ENCODE assay signal across 27 cellular contexts in the genomic region with DNA sequence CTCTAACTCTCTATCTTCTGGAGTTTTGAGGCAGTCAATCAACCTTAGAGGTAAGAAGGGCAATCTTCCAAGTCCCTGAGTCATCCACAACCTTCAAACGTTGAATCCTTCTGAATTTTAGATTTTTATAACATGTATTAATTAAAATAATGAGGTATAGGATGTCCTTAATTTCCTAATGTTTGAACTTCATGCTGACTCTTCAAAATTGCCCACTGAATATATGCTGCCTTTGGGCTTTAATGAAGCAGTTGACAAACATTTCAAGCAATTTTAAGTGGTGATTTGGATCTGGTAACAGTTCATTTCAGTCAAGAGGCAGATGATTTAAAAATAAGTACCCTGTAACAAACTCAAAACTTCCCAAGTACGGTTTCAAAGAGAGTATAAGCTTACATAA.
"Had no signal": no experiment of that assay in that cellular context is flagged by ENCODE, and none has a peak within 500 bp of the region (broad histone marks: within the 10 kb centered on the region; RNA-seq: fewer than 3 reads in every experiment).

No MANE protein-coding gene starts in this region.

- H2AFZ ChIP-seq: neural progenitor cell, parathyroid adenoma had no signal

- H3K27ac ChIP-seq: colonic mucosa, gastrocnemius medialis, neural progenitor cell, parathyroid adenoma, prostate gland, thoracic aorta, tibial nerve, upper lobe of left lung had no signal

- H3K9me3 ChIP-seq: colonic mucosa, gastrocnemius medialis, mucosa of descending colon, prostate gland, thoracic aorta, tibial nerve, upper lobe of left lung had no signal

- H3K4me3 Mint-ChIP-seq: memory B cell; nephron; neural progenitor cell; stimulated activated naive B cell treated with anti-CD40 and anti-IgM and Interleukin-4, amounts not matched to agents 10 μg/mL and 1 μg/mL and 100 μg/mL, for 72 hours; stimulated activated naive CD8-positive, alpha-beta T cell treated with anti-CD3 and anti-CD28 coated beads, Interleukin-15, Interleukin-2, amounts not matched to agents 100 ng/mL and 50 ng/mL, for 24 hours had no signal

- FAIRE-seq: endothelial cell of umbilical vein, kidney, small intestine, urothelium cell line had no signal

- H3K9me3 Mint-ChIP-seq: memory B cell; naive B cell; nephron; stimulated activated naive B cell treated with anti-CD40 and anti-IgM and Interleukin-4, amounts not matched to agents 10 μg/mL and 1 μg/mL and 100 μg/mL, for 72 hours; stimulated activated naive CD8-positive, alpha-beta T cell treated with anti-CD3 and anti-CD28 coated beads, Interleukin-15, Interleukin-2, amounts not matched to agents 100 ng/mL and 50 ng/mL, for 24 hours had no signal

- ATAC-seq: gastrocnemius medialis; left lobe of liver; mucosa of descending colon; right cardiac atrium; stimulated activated naive B cell treated with anti-CD40 and anti-IgM and Interleukin-4, amounts not matched to agents 10 μg/mL and 1 μg/mL and 100 μg/mL, for 72 hours had no signal

- H3K27ac Mint-ChIP-seq: memory B cell; nephron; neural progenitor cell; stimulated activated naive CD8-positive, alpha-beta T cell treated with anti-CD3 and anti-CD28 coated beads, Interleukin-15, Interleukin-2, amounts not matched to agents 100 ng/mL and 50 ng/mL, for 24 hours had no signal

- H3K36me3 ChIP-seq: colonic mucosa, gastrocnemius medialis, neural progenitor cell, prostate gland, thoracic aorta, tibial nerve, upper lobe of left lung had no signal

- H3K27me3 ChIP-seq: colonic mucosa, gastrocnemius medialis, neural progenitor cell, tibial nerve, upper lobe of left lung had no signal

- DNase-seq: colonic mucosa; dermis blood vessel endothelial cell; effector memory CD4-positive, alpha-beta T cell; foreskin fibroblast; gastrocnemius medialis; head of caudate nucleus; kidney; mucosa of descending colon; naive B cell; right cardiac atrium; small intestine; stimulated activated CD4-positive, alpha-beta T cell treated with anti-CD3 and anti-CD28 coated beads, Interleukin-15, amount 100 ng/mL, for 24 hours; stimulated activated CD4-positive, alpha-beta T cell treated with anti-CD3 and anti-CD28 coated beads, Interleukin-2, amount 100 ng/mL, for 48 hours; stimulated activated naive B cell treated with anti-CD40 and anti-IgM and Interleukin-4, amounts not matched to agents 10 μg/mL and 1 μg/mL and 100 μg/mL, for 72 hours; upper lobe of left lung had no signal

- H3K4me3 ChIP-seq: colonic mucosa, gastrocnemius medialis, lung, mucosa of descending colon, neural progenitor cell, prostate gland, thoracic aorta, tibial nerve, upper lobe of left lung had no signal

- H3K27me3 Mint-ChIP-seq: memory B cell; naive B cell; stimulated activated naive B cell treated with anti-CD40 and anti-IgM and Interleukin-4, amounts not matched to agents 10 μg/mL and 1 μg/mL and 100 μg/mL, for 72 hours; stimulated activated naive CD8-positive, alpha-beta T cell treated with anti-CD3 and anti-CD28 coated beads, Interleukin-15, Interleukin-2, amounts not matched to agents 100 ng/mL and 50 ng/mL, for 24 hours had no signal

- H3K4me2 ChIP-seq: neural progenitor cell had no signal

- H3K4me1 Mint-ChIP-seq: neural progenitor cell had no signal

- H3K4me1 ChIP-seq: colonic mucosa, neural progenitor cell, prostate gland had no signal

- H3K9ac ChIP-seq: neural progenitor cell, parathyroid adenoma had no signal
